Comparison of ENCODE assay signal across 17 cellular contexts in the genomic region with DNA sequence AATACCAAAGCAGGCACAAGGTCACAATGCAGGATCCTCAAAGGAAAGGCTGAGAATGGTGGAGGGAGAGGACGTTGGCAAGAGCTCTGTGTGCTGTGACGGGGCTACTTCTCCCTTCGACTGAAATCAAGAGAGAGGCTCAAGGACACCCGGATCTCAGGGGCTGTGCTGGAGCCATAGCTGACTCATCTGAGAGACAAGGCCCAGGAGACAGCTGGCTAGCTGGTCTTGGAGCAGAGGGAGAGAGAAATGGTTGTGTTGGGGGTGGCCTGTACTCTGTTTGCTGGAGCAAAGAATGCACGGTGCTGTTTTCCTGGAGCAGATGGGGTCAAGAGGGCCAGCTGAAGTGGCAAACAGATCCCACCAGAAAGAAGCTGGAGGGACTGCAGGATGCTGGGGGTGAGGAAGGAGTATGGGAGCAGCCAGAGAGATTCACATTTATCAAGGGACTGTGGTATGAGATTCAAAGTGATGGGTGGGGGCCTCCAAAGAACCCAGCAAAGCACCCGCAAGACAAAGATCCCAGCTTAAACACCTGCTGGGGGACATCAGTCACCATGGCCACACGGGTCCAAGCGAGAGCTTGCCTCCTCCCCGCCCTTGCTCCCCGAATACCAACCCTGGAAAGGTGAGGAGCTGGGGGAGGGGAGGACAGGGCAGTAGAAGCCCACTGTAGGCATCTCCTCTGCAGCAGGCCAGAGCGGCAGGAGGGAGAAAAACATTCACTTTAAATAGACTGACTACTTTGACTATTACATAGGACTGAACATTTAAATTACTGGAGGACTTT. TPM values are rescaled to one million over a fixed set of nuclear protein-coding genes. Genes with fewer than 3 reads are reported as not detected.
DNase-seq lines count a peak whose midpoint lies in the region; TF ChIP-seq lines count a peak whose summit lies in the region.
"Had no signal": no experiment of that assay in that cellular context is flagged by ENCODE, and none has a peak within 500 bp of the region (broad histone marks: within the 10 kb centered on the region; RNA-seq: fewer than 3 reads in every experiment).

No MANE protein-coding gene starts in this region.

- H3K4me2 ChIP-seq in SK-N-SH = peak overlapping the region; percentile 38

- DNase-seq in NCI-H1092 treated with DMSO at 0.1 percent for 48 hours (lab: John Stamatoyannopoulos, UW) (peak; percentile 19), NCI-H1092 (lab: John Stamatoyannopoulos, UW) (no peak), SK-N-SH (no peak), fibroblast of villous mesenchyme (ENCODE audit: low read depth) (peak; percentile 18), ovary (peak; percentile 54 to 69 (median 63)), medulla oblongata (ENCODE audit: extremely low spot score) (no peak), NCI-H1436 (lab: John Stamatoyannopoulos, UW) (no peak)
- DNase-seq in NK-92 treated with Interleukin-12 subunit alpha and Interleukin-12 subunit beta, amount 100 ng/mL, for 24 hours (lab: John Stamatoyannopoulos, UW) = no peak
- DNase-seq: 8988T; activated naive CD4-positive, alpha-beta T cell treated with anti-CD3 and anti-CD28 coated beads, Interleukin-2, amount 50 U/mL, for 16 hours; central memory CD4-positive, alpha-beta T cell; hippocampal formation; Kasumi-1; lower lobe of right lung; pancreas; WERI-Rb-1 had no signal

- H3K9ac ChIP-seq in SK-N-SH = no peak overlapping the region

- peak overlapping the region; percentile 87 to 100 for H3K27ac ChIP-seq in SK-N-SH (ENCODE audit: low read depth in 2 of 2, low read length in 1 of 2)
- peak overlapping the region in 1 of 2 donors; percentile 14 for H3K27ac ChIP-seq in ovary
- H3K27ac ChIP-seq: HL-60, lower lobe of right lung, pancreas, WERI-Rb-1 had no signal

- TF ChIP-seq RAD21 in SK-N-SH (IDR thresholded peaks at IDR 0.05; ENCODE audit: low read length) = no peak

- no peaks in the 10 kb centered on the region for H3K79me2 ChIP-seq in SK-N-SH (ENCODE audit: insufficient read depth)

- no peak for TF ChIP-seq POLR2A in ovary (IDR thresholded peaks at IDR 0.05)

- H3K27me3 ChIP-seq in SK-N-SH (ENCODE audit: insufficient read depth) (no peaks in the 10 kb centered on the region), ovary (no peaks in the 10 kb centered on the region)
- H3K27me3 ChIP-seq: pancreas had no signal

- TF ChIP-seq EP300 in SK-N-SH (IDR thresholded peaks at IDR 0.05; ENCODE audit: borderline replicate concordance in 1 of 2, low read depth in 1 of 2, low read length in 1 of 2) (no peak), ovary (IDR thresholded peaks at IDR 0.05) (no peak)

- WGBS in SK-N-SH (ENCODE audit: low lambda C conversion rate) = 63% methylated on average over 11 of the region's 11 CpGs
- WGBS in ovary, 3 donors = 50 to 54% (median 53%) methylated on average over 11 of the region's 11 CpGs

- TF ChIP-seq CTCF in SK-N-SH (IDR thresholded peaks at IDR 0.05) (no peak), fibroblast of villous mesenchyme (IDR thresholded peaks at IDR 0.05; ENCODE audit: insufficient read depth, low read depth, low read length) (no peak), ovary (IDR thresholded peaks at IDR 0.05) (no peak)

- POLR2A ChIA-PET in SK-N-SH (lab: Yijun Ruan, JAX) = interaction anchor here (0.6 to 4.6 kb wide), 8 partner anchors 8 to 303 kb away, joined by 3 to 27 read pairs (median 12); partner anchors contain the start of genes MAP6 and SERPINH1

- no peaks in the 10 kb centered on the region for H3K9me3 ChIP-seq in SK-N-SH
- H3K9me3 ChIP-seq in ovary = no peaks in the 10 kb centered on the region
- H3K9me3 ChIP-seq: lower lobe of right lung, pancreas had no signal

- intact Hi-C loops in ovary (cut with DNase I) = no loop called here

- H3K4me1 ChIP-seq in SK-N-SH (ENCODE audit: control insufficient read depth in 1 of 2, insufficient read depth in 2 of 2, low read depth in 1 of 2, low read length in 1 of 2) = peaks cover 34 to 83% of the 10 kb centered on the region in 2 experiments
- H3K4me1 ChIP-seq in ovary (ENCODE audit: insufficient read depth) = peaks cover 7% of the 10 kb centered on the region
- H3K4me1 ChIP-seq: pancreas had no signal

- no peaks in the 10 kb centered on the region for H3K9me2 ChIP-seq in SK-N-SH

- no peaks in the 10 kb centered on the region for H3K36me3 ChIP-seq in SK-N-SH (replicated peaks in 1 of 2; ENCODE audit: control insufficient read depth in 1 of 2, insufficient read depth in 2 of 2, low read length in 1 of 2)
- no peaks in the 10 kb centered on the region for H3K36me3 ChIP-seq in ovary
- H3K36me3 ChIP-seq: lower lobe of right lung, pancreas, WERI-Rb-1 had no signal

- H3K4me3 ChIP-seq in SK-N-SH (ENCODE audit: low read depth in 2 of 2, low read length in 1 of 2) (no peak overlapping the region), fibroblast of villous mesenchyme (ENCODE audit: low read depth, low read length) (no peak overlapping the region), ovary (no peak overlapping the region)
- H3K4me3 ChIP-seq: lower lobe of right lung, pancreas had no signal

- H2AFZ ChIP-seq in SK-N-SH (ENCODE audit: low read depth) = peak overlapping the region; percentile 79; the same call in 1 of the 2 replicates

- CTCF ChIA-PET in SK-N-SH (lab: Yijun Ruan, JAX) = interaction anchor here (0.6 to 4.8 kb wide), 15 partner anchors 9 to 241 kb away, joined by 3 to 23 read pairs (median 5); no protein-coding TSS in a partner anchor

- H3F3A ChIP-seq in SK-N-SH (replicated peaks; ENCODE audit: insufficient read depth) = peaks cover 25% of the 10 kb centered on the region

- no peaks in the 10 kb centered on the region for H4K20me1 ChIP-seq in SK-N-SH (ENCODE audit: insufficient read depth)

TF ChIP-seq in SK-N-SH, 30 proteins besides CTCF, POLR2A, EP300 and RAD21:
- TF ChIP-seq, protein P1, sequence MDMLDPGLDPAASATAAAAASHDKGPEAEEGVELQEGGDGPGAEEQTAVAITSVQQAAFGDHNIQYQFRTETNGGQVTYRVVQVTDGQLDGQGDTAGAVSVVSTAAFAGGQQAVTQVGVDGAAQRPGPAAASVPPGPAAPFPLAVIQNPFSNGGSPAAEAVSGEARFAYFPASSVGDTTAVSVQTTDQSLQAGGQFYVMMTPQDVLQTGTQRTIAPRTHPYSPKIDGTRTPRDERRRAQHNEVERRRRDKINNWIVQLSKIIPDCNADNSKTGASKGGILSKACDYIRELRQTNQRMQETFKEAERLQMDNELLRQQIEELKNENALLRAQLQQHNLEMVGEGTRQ (IDR thresholded peaks at IDR 0.05; ENCODE audit: borderline replicate concordance, low read depth, low read length) = no peak
- TF ChIP-seq, protein P2, sequence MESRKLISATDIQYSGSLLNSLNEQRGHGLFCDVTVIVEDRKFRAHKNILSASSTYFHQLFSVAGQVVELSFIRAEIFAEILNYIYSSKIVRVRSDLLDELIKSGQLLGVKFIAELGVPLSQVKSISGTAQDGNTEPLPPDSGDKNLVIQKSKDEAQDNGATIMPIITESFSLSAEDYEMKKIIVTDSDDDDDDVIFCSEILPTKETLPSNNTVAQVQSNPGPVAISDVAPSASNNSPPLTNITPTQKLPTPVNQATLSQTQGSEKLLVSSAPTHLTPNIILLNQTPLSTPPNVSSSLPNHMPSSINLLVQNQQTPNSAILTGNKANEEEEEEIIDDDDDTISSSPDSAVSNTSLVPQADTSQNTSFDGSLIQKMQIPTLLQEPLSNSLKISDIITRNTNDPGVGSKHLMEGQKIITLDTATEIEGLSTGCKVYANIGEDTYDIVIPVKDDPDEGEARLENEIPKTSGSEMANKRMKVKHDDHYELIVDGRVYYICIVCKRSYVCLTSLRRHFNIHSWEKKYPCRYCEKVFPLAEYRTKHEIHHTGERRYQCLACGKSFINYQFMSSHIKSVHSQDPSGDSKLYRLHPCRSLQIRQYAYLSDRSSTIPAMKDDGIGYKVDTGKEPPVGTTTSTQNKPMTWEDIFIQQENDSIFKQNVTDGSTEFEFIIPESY (IDR thresholded peaks at IDR 0.05; ENCODE audit: borderline replicate concordance, low read depth) = no peak
- peak; percentile 57 for TF ChIP-seq TCF12 (IDR thresholded peaks at IDR 0.05)
- TF ChIP-seq FOSL2 (IDR thresholded peaks at IDR 0.05; ENCODE audit: borderline replicate concordance, low read depth) = peak; percentile 61

RNA-seq across cellular contexts. Expression of gene MAP6, which starts 40.8 kb away (rescaled TPM):
- polyA plus RNA-seq in SK-N-SH (2012; rRNA removed) (11.1 and 13.1 TPM in 2 replicates), ovary (10 to 100 TPM in 1 of 2 donors, 1 to 10 TPM in 1; 6.0 to 17.6 TPM)
- polyA plus RNA-seq in SK-N-SH (2012; cell fraction: cytosol; rRNA removed) = 7.3 and 9.7 TPM in 2 replicates
- 35.8 and 41.5 TPM in 2 replicates for polyA plus RNA-seq in SK-N-SH (2012; cell fraction: nucleus; rRNA removed)
- total RNA-seq in fibroblast of villous mesenchyme (2.9 and 3.0 TPM in 2 replicates), ovary (10 to 100 TPM in 3 of 7 donors, 1 to 10 TPM in 4; 2.1 to 18.7 (median 8.8) TPM)

Comparison
In these comparisons a context has a peak if more than half of its experiments do, and no peak if none do; other contexts are left out.
1. DNase-seq: peak in NCI-H1092 treated with DMSO at 0.1 percent for 48 hours (single experiment), fibroblast of villous mesenchyme (single experiment) and ovary (5 of 5); none in NCI-H1092 (single experiment), SK-N-SH (single experiment), medulla oblongata (single experiment), NCI-H1436 (single experiment) and NK-92 treated with Interleukin-12 subunit alpha and Interleukin-12 subunit beta, amount 100 ng/mL, for 24 hours (single experiment).